ENCODE assay signal across 22 cellular contexts in the genomic region with DNA sequence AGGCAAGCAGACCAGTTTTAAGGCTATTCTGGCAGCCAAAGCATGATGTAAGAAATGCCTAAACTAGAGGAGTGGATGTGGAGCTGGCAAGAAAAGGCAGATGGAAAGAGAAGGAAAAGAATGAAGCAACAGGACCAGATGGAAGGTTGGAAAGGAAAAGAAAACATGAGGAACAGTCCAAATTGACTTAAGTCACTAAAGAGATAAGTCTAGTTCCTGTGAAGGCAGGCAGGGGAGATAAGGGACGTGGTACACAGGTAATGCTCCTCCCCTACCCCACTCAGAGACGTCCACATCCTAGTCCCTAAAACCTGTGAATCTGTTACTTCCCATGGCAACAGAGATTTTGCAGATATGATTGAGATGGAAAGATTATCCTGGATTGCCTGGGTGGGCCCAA. TPM values are rescaled to one million over a fixed set of nuclear protein-coding genes. Genes with fewer than 3 reads are reported as not detected.
DNase-seq lines count a peak whose midpoint lies in the region; ATAC-seq, FAIRE-seq and TF ChIP-seq lines count a peak whose summit lies in the region.
"Had no signal": no experiment of that assay in that cellular context is flagged by ENCODE, and none has a peak within 500 bp of the region (broad histone marks: within the 10 kb centered on the region; RNA-seq: fewer than 3 reads in every experiment).

No MANE protein-coding gene starts in this region.

- peak overlapping the region in 1 of 2 donors; percentile 61 for H3K27ac ChIP-seq in right atrium auricular region
- H3K27ac ChIP-seq in coronary artery: peak overlapping the region; percentile 63 to 83
- H3K27ac ChIP-seq in right cardiac atrium (ENCODE audit: low read length): peak overlapping the region; percentile 32
- no peak overlapping the region for H3K27ac ChIP-seq in PC-3 (ENCODE audit: low read length)
- H3K27ac ChIP-seq: BLaER1, GM23248, SJCRH30 had no signal

- peaks cover 64% of the 10 kb centered on the region for H3K79me2 ChIP-seq in PC-3 (ENCODE audit: low read length)

- no peak for TF ChIP-seq CTCF in right atrium auricular region (IDR thresholded peaks at IDR 0.05)
- no peak for TF ChIP-seq CTCF in coronary artery (IDR thresholded peaks at IDR 0.05)
- TF ChIP-seq CTCF in PC-3 (conservative IDR thresholded peaks at IDR 0.05; ENCODE audit: low read depth, low read length): no peak

- intact Hi-C loops in Right ventricle myocardium inferior (cut with DNase I) (no loop called here), right cardiac atrium (cut with DNase I) (no loop called here), PC-3 (cut with micrococcal nuclease) (no loop called here)

- DNase-seq in Right ventricle myocardium inferior (ENCODE audit: missing footprints): no peak
- no peak for DNase-seq in right atrium auricular region (ENCODE audit: low spot score)
- no peak for DNase-seq in coronary artery (ENCODE audit: low spot score)
- no peak for DNase-seq in right cardiac atrium
- DNase-seq in HTR-8/SVneo (ENCODE audit: insufficient read length, low spot score): no peak
- DNase-seq in PC-3: no peak
- DNase-seq in HCEC 1CT: no peak
- DNase-seq: Calu3; CD4-positive, alpha-beta memory T cell; GF-D8; GM23248; NCI-H1092 treated with DMSO at 0.1 percent for 48 hours; NCI-H146; NCI-H2081 treated with DMSO at 0.1 percent for 48 hours; NCI-H748 treated with DMSO at 0.1 percent for 48 hours; RPMI8226; SJCRH30 had no signal

- ATAC-seq in Right ventricle myocardium inferior (peak; percentile 56), right cardiac atrium (peak; percentile 9 to 54), PC-3 (no peak)
- no peak for ATAC-seq in activated CD4-positive, CD25-positive, alpha-beta regulatory T cell treated with anti-CD3 and anti-CD28 coated beads, Interleukin-2, amount 50 U/mL, for 24 hours
- ATAC-seq: GM12878 had no signal

- no peak overlapping the region for H3K4me3 ChIP-seq in right atrium auricular region
- no peak overlapping the region for H3K4me3 ChIP-seq in coronary artery
- no peak overlapping the region for H3K4me3 ChIP-seq in right cardiac atrium (ENCODE audit: low read length)
- H3K4me3 ChIP-seq in PC-3 (ENCODE audit: low read length): no peak overlapping the region
- H3K4me3 ChIP-seq: BLaER1, GM12878, GM23248, SJCRH30 had no signal

- H3K36me3 ChIP-seq in right atrium auricular region (no peaks in the 10 kb centered on the region), PC-3 (ENCODE audit: low read depth, low read length) (no peaks in the 10 kb centered on the region)
- H3K36me3 ChIP-seq: BLaER1, SJCRH30 had no signal

- BruUV-seq in PC-3 (replicated peaks; lab: Mats Ljungman, UMichigan): no TSS peak

- POLR2A ChIA-PET in PC-3 (lab: Charles Lee; ENCODE audit: unreplicated experiment): no interaction called here

- no peak overlapping the region for H3K9ac ChIP-seq in PC-3 (ENCODE audit: low read length)
- H3K9ac ChIP-seq: BLaER1, GM23248 had no signal

- FAIRE-seq in HTR-8/SVneo (lab: Jason Lieb, UNC): no peak
- FAIRE-seq: A204.1, GM12878, GM19239 had no signal

- peaks cover 4% of the 10 kb centered on the region for H3F3A ChIP-seq in PC-3 (ENCODE audit: low read length, unreplicated experiment)

- CTCF ChIA-PET in PC-3 (lab: Charles Lee): no interaction called here

- 61% methylated on average over 2 of the region's 2 CpGs for WGBS in right cardiac atrium

- H2AFZ ChIP-seq in PC-3 (ENCODE audit: low read length): no peak overlapping the region
- H2AFZ ChIP-seq: GM23248 had no signal

- no peaks in the 10 kb centered on the region for H3K27me3 ChIP-seq in right atrium auricular region
- H3K27me3 ChIP-seq in right cardiac atrium (ENCODE audit: control insufficient read depth, insufficient read depth): no peaks in the 10 kb centered on the region
- H3K27me3 ChIP-seq in PC-3 (ENCODE audit: low read length): no peaks in the 10 kb centered on the region
- H3K27me3 ChIP-seq: BLaER1, SJCRH30 had no signal

- H3K4me2 ChIP-seq in PC-3 (ENCODE audit: low read length): no peak overlapping the region
- H3K4me2 ChIP-seq: BLaER1 had no signal

- H3K9me3 ChIP-seq in right atrium auricular region: no peaks in the 10 kb centered on the region
- H3K9me3 ChIP-seq in right cardiac atrium (ENCODE audit: control insufficient read depth, low read length): no peaks in the 10 kb centered on the region
- no peaks in the 10 kb centered on the region for H3K9me3 ChIP-seq in PC-3 (ENCODE audit: low read length)
- H3K9me3 ChIP-seq: BLaER1, SJCRH30 had no signal

- no peaks in the 10 kb centered on the region for H4K20me1 ChIP-seq in PC-3 (ENCODE audit: low read length)
- H4K20me1 ChIP-seq: BLaER1 had no signal

- no peaks in the 10 kb centered on the region for H3K9me2 ChIP-seq in PC-3 (replicated peaks; ENCODE audit: low read length)

- peaks cover 0 to 35% of the 10 kb centered on the region in 2 donors for H3K4me1 ChIP-seq in right atrium auricular region
- H3K4me1 ChIP-seq in right cardiac atrium (ENCODE audit: control insufficient read depth, insufficient read depth, low read length): peaks cover 28% of the 10 kb centered on the region
- H3K4me1 ChIP-seq in PC-3 (ENCODE audit: insufficient read depth, low read length): peaks cover 6% of the 10 kb centered on the region

RNA-seq across cellular contexts. Expression of a gene that starts 43.5 kb away (rescaled TPM):
- total RNA-seq in Right ventricle myocardium inferior: 56.1 TPM
- 10 to 100 TPM; 42.6 to 44.4 TPM for total RNA-seq in right atrium auricular region
- 10 to 100 TPM; 42.6 to 56.8 (median 46.6) TPM for total RNA-seq in right cardiac atrium
- 21.4 TPM for polyA plus RNA-seq in right cardiac atrium
- total RNA-seq in PC-3 (2014; rRNA removed): 44.2 and 50.5 TPM in 2 replicates

Comparison
In these comparisons a context has a peak if more than half of its experiments do, and no peak if none do; other contexts are left out.
1. ATAC-seq: peak in Right ventricle myocardium inferior (single experiment) and right cardiac atrium (2 of 2); none in PC-3 (single experiment) and activated CD4-positive, CD25-positive, alpha-beta regulatory T cell treated with anti-CD3 and anti-CD28 coated beads, Interleukin-2, amount 50 U/mL, for 24 hours (0 of 2).